Comparison of ENCODE assay signal across 11 cellular contexts in the genomic region with DNA sequence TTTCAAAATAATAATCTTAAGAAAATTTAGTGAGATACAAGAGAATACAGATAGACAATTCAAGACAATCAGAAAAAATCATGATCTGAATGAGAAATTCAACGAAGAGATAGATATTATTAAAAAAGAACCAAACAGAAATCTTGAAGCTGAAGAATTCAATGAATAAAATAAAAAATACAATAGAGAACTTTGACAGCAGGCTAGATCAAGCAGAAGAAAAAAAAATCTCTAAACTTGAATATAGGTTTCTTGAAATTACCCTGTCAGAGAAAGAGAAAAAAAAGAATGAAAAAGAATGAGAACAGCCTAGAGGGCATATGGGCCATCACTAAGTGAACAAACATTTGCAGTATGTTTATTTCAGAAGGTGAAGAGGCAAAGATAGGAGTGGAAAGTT. TPM values are rescaled to one million over a fixed set of nuclear protein-coding genes. Genes with fewer than 3 reads are reported as not detected.
"Had no signal": no experiment of that assay in that cellular context is flagged by ENCODE, and none has a peak within 500 bp of the region (broad histone marks: within the 10 kb centered on the region; RNA-seq: fewer than 3 reads in every experiment).

No MANE protein-coding gene starts in this region.

- H3K4me3 ChIP-seq: GM23338 had no signal

- H3K27ac ChIP-seq: HL-60, KMS-11 had no signal

- H3K4me2 ChIP-seq: GM23338, KMS-11 had no signal

- H3K9ac ChIP-seq: KMS-11 had no signal

- DNase-seq: H9, HCEC 1CT, HFFc6, IMR-90, KBM-7 had no signal

- FAIRE-seq: H1, H54 had no signal

- H2AFZ ChIP-seq: GM23338 had no signal

RNA-seq across cellular contexts. Expression of gene IL22RA2, which starts 39.0 kb away (rescaled TPM):
- total RNA-seq: GM23338, H1, H9, HFFc6, HT1080, IMR-90 had no signal
- polyA plus RNA-seq: GM23338, H1, IMR-90 had no signal
